7 cellular contexts compared by ENCODE assay signal in genomic region chrX:107672955-107673378, GRCh38. TPM values are rescaled to one million over a fixed set of nuclear protein-coding genes. Genes with fewer than 3 reads are reported as not detected.
DNase-seq lines count a peak whose midpoint lies in the region; ATAC-seq and TF ChIP-seq lines count a peak whose summit lies in the region.

No MANE protein-coding gene starts in this region.

- TF ChIP-seq CTCF in fibroblast of mammary gland (conservative IDR thresholded peaks at IDR 0.05; ENCODE audit: control insufficient read depth, insufficient read depth, low read depth, low read length) (peak; percentile 76), neutrophil (IDR thresholded peaks at IDR 0.05) (peak; percentile 79), tibial artery (IDR thresholded peaks at IDR 0.05) (peak; percentile 56 to 61)

- ATAC-seq in GM18505 (IDR thresholded peaks at IDR 0.05; ENCODE audit: unreplicated experiment) (peak; percentile 21), HG03521 (IDR thresholded peaks at IDR 0.05; ENCODE audit: unreplicated experiment) (peak; percentile 35)

- TF ChIP-seq POLR2A in GM18505 (IDR thresholded peaks at IDR 0.05; ENCODE audit: borderline replicate concordance, extremely low read depth, insufficient read depth, insufficient read length) = no peak

- no peaks in the 10 kb centered on the region for H3K27me3 ChIP-seq in neutrophil
- no peaks in the 10 kb centered on the region for H3K27me3 ChIP-seq in tibial artery

- no peak overlapping the region for H3K4me3 ChIP-seq in fibroblast of mammary gland (ENCODE audit: control insufficient read depth, low read depth, low read length)
- peak overlapping the region; percentile 32 to 69 for H3K4me3 ChIP-seq in neutrophil (ENCODE audit: low read depth in 1 of 2, low read length in 1 of 2)
- H3K4me3 ChIP-seq in tibial artery = no peak overlapping the region

- no peaks in the 10 kb centered on the region for H3K9me3 ChIP-seq in neutrophil
- H3K9me3 ChIP-seq in tibial artery = no peaks in the 10 kb centered on the region

- H3K27me3 Mint-ChIP-seq in activated T-helper 1 cell treated with anti-CD3 and anti-CD28 coated beads, Interleukin-12 subunit alpha, Interleukin-12 subunit beta, Interleukin-2, Interleukin-4 antibody, amounts not matched to agents 30 ng/mL and 10 ng/mL and 1 ng/mL, durations not matched to agents 14 hours and 24 hours and 36 hours (ENCODE audit: insufficient read depth) = no peaks in the 10 kb centered on the region

- H3K27ac Mint-ChIP-seq in activated T-helper 1 cell treated with anti-CD3 and anti-CD28 coated beads, Interleukin-12 subunit alpha, Interleukin-12 subunit beta, Interleukin-2, Interleukin-4 antibody, amounts not matched to agents 30 ng/mL and 10 ng/mL and 1 ng/mL, durations not matched to agents 14 hours and 24 hours and 36 hours = peak overlapping the region; percentile 99

- H3K36me3 Mint-ChIP-seq in activated T-helper 1 cell treated with anti-CD3 and anti-CD28 coated beads, Interleukin-12 subunit alpha, Interleukin-12 subunit beta, Interleukin-2, Interleukin-4 antibody, amounts not matched to agents 30 ng/mL and 10 ng/mL and 1 ng/mL, durations not matched to agents 14 hours and 24 hours and 36 hours (ENCODE audit: low read depth) = peaks cover 1% of the 10 kb centered on the region

- peak overlapping the region; percentile 53 for H3K4me3 Mint-ChIP-seq in activated T-helper 1 cell treated with anti-CD3 and anti-CD28 coated beads, Interleukin-12 subunit alpha, Interleukin-12 subunit beta, Interleukin-2, Interleukin-4 antibody, amounts not matched to agents 30 ng/mL and 10 ng/mL and 1 ng/mL, durations not matched to agents 14 hours and 24 hours and 36 hours

- H3K4me1 ChIP-seq in neutrophil (ENCODE audit: control insufficient read depth in 1 of 2, insufficient read depth in 1 of 2, low read depth in 1 of 2, low read length in 1 of 2) = peaks cover 44 to 47% of the 10 kb centered on the region in 2 experiments
- peaks cover 0 to 38% (median 7%) of the 10 kb centered on the region in 4 donors for H3K4me1 ChIP-seq in tibial artery

- no peaks in the 10 kb centered on the region for H3K9me3 Mint-ChIP-seq in activated T-helper 1 cell treated with anti-CD3 and anti-CD28 coated beads, Interleukin-12 subunit alpha, Interleukin-12 subunit beta, Interleukin-2, Interleukin-4 antibody, amounts not matched to agents 30 ng/mL and 10 ng/mL and 1 ng/mL, durations not matched to agents 14 hours and 24 hours and 36 hours

- peak overlapping the region; percentile 89 for H3K27ac ChIP-seq in neutrophil
- H3K27ac ChIP-seq in tibial artery = peak overlapping the region; percentile 94 to 96

- no peaks in the 10 kb centered on the region for H3K36me3 ChIP-seq in neutrophil
- no peaks in the 10 kb centered on the region for H3K36me3 ChIP-seq in tibial artery

- peaks cover 46% of the 10 kb centered on the region for H3K4me1 Mint-ChIP-seq in activated T-helper 1 cell treated with anti-CD3 and anti-CD28 coated beads, Interleukin-12 subunit alpha, Interleukin-12 subunit beta, Interleukin-2, Interleukin-4 antibody, amounts not matched to agents 30 ng/mL and 10 ng/mL and 1 ng/mL, durations not matched to agents 14 hours and 24 hours and 36 hours (ENCODE audit: low read depth)

- intact Hi-C loops in activated T-helper 1 cell treated with anti-CD3 and anti-CD28 coated beads, Interleukin-12 subunit alpha, Interleukin-12 subunit beta, Interleukin-2, Interleukin-4 antibody, amounts not matched to agents 30 ng/mL and 10 ng/mL and 1 ng/mL, durations not matched to agents 14 hours and 24 hours and 36 hours (cut with micrococcal nuclease) = loop anchor here (1.0 to 5.0 kb wide), 6 partner anchors 14 to 221 kb away; partner anchors contain the start of genes MID2, NCBP2L and PRPS1
- intact Hi-C loops in tibial artery (cut with DNase I; ENCODE audit: low total_unique reads) = loop anchor here (5.0 kb wide), 2 partner anchors 104 to 224 kb away; partner anchors contain the start of genes NCBP2L and TSC22D3

- DNase-seq in OCI-M1 (lab: John Stamatoyannopoulos, UW) (peak; percentile 84), fibroblast of mammary gland (ENCODE audit: low read depth) (peak; percentile 90), tibial artery (peak; percentile 77 to 92)
- DNase-seq in activated T-helper 1 cell treated with anti-CD3 and anti-CD28 coated beads, Interleukin-12 subunit alpha, Interleukin-12 subunit beta, Interleukin-2, Interleukin-4 antibody, amounts not matched to agents 30 ng/mL and 10 ng/mL and 1 ng/mL, durations not matched to agents 14 hours and 24 hours and 36 hours (ENCODE audit: low spot score) = peak; percentile 70

RNA-seq across cellular contexts. Expression of gene PRPS1, which starts 44.7 kb away (rescaled TPM):
- total RNA-seq in activated T-helper 1 cell treated with anti-CD3 and anti-CD28 coated beads, Interleukin-12 subunit alpha, Interleukin-12 subunit beta, Interleukin-2, Interleukin-4 antibody, amounts not matched to agents 30 ng/mL and 10 ng/mL and 1 ng/mL, durations not matched to agents 14 hours and 24 hours and 36 hours = 97.9 and 101 TPM in 2 replicates

Comparison
In these comparisons a context has a peak if more than half of its experiments do, and no peak if none do; other contexts are left out.
1. H3K4me3 ChIP-seq: peak in neutrophil (2 of 2); none in fibroblast of mammary gland (single experiment) and tibial artery (0 of 2).
2. Peak in every context shown above with its lines, with median percentiles within 50 percentile points of each other: DNase-seq and CTCF ChIP-seq.